Comparison of ENCODE assay signal across 8 cellular contexts in the genomic region with DNA sequence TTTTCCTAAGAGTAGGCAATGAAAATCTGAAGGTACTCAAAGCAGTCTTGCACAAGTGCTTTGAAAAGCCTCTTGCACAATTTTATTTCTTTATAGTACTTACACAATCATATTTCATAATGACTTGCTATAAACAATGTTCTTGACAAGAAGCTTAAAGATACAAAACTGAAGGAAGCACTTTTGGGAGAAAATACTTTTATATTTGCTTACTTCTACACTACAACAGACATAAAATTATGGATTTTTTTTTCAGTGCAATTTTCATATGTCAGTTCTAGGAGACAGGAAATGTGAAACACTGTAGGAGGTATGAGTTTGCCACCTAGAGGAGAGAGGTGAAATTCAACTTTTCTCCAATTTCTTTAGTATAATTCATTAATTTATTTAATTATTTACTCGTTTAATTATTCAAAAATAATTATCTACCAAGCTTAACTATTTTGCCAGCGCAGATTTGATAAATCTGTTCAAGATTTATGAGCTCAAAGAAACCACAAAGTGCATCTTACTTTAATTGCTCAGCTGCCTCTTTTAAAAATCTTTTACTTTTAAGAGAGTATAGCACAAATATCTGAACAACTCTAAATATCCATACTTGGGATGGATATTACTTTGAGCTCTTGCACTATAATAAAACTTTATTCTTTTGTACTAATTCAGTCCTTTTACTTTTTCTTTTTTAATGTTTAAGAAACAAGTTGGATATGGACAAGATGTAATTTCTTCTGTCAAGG. TPM values are rescaled to one million over a fixed set of nuclear protein-coding genes. Genes with fewer than 3 reads are reported as not detected.
DNase-seq lines count a peak whose midpoint lies in the region; ATAC-seq and TF ChIP-seq lines count a peak whose summit lies in the region.

No MANE protein-coding gene starts in this region.

- no peaks in the 10 kb centered on the region for H3K79me2 ChIP-seq in osteoblast (ENCODE audit: insufficient read depth, low read length)

- no peak overlapping the region for H3K4me3 ChIP-seq in osteoblast (ENCODE audit: insufficient read depth, low read length)

- H3K27ac ChIP-seq in osteoblast (ENCODE audit: low read depth, low read length) = no peak overlapping the region

- DNase-seq in NCI-H82 (lab: John Stamatoyannopoulos, UW) = peak; percentile 14
- no peak for DNase-seq in NCI-H82 treated with DMSO at 0.1 percent for 48 hours (lab: John Stamatoyannopoulos, UW; ENCODE audit: unreplicated experiment)
- DNase-seq in NCI-H146 (lab: John Stamatoyannopoulos, UW) = peak; percentile 24
- DNase-seq in dermis blood vessel endothelial cell = peak; percentile 65
- DNase-seq in osteoblast (ENCODE audit: insufficient read length, low spot score, missing footprints) = no peak
- DNase-seq in activated CD8-positive, alpha-beta memory T cell treated with anti-CD3 and anti-CD28 coated beads, Interleukin-2, amount 10 ng/mL, durations not matched to agents 7 days and 5 days = no peak
- DNase-seq in NK-92 (lab: John Stamatoyannopoulos, UW; ENCODE audit: unreplicated experiment) = no peak

- no peak for ATAC-seq in activated CD8-positive, alpha-beta memory T cell treated with anti-CD3 and anti-CD28 coated beads, Interleukin-2, amount 10 ng/mL, durations not matched to agents 7 days and 5 days
- no peak for ATAC-seq in stimulated activated memory B cell treated with anti-CD40 and anti-IgM and Interleukin-4, amounts not matched to agents 10 μg/mL and 1 μg/mL and 100 μg/mL, for 72 hours

- no peak overlapping the region for H3K4me3 Mint-ChIP-seq in activated CD8-positive, alpha-beta memory T cell treated with anti-CD3 and anti-CD28 coated beads, Interleukin-2, amount 10 ng/mL, durations not matched to agents 7 days and 5 days
- H3K4me3 Mint-ChIP-seq in stimulated activated memory B cell treated with anti-CD40 and anti-IgM and Interleukin-4, amounts not matched to agents 10 μg/mL and 1 μg/mL and 100 μg/mL, for 72 hours = no peak overlapping the region

- peaks cover 26% of the 10 kb centered on the region for H3K4me1 ChIP-seq in osteoblast (ENCODE audit: insufficient read depth, low read length)

- no peaks in the 10 kb centered on the region for H4K20me1 ChIP-seq in osteoblast (ENCODE audit: insufficient read depth, low read length)

- no peaks in the 10 kb centered on the region for H3K9me3 ChIP-seq in osteoblast (ENCODE audit: low read depth, low read length)

- H3K4me2 ChIP-seq in osteoblast (ENCODE audit: insufficient read depth, low read length) = no peak overlapping the region

- H3K27me3 Mint-ChIP-seq in activated CD8-positive, alpha-beta memory T cell treated with anti-CD3 and anti-CD28 coated beads, Interleukin-2, amount 10 ng/mL, durations not matched to agents 7 days and 5 days = peaks cover 22% of the 10 kb centered on the region
- H3K27me3 Mint-ChIP-seq in stimulated activated memory B cell treated with anti-CD40 and anti-IgM and Interleukin-4, amounts not matched to agents 10 μg/mL and 1 μg/mL and 100 μg/mL, for 72 hours = no peaks in the 10 kb centered on the region

- H3K36me3 Mint-ChIP-seq in activated CD8-positive, alpha-beta memory T cell treated with anti-CD3 and anti-CD28 coated beads, Interleukin-2, amount 10 ng/mL, durations not matched to agents 7 days and 5 days = no peaks in the 10 kb centered on the region
- H3K36me3 Mint-ChIP-seq in stimulated activated memory B cell treated with anti-CD40 and anti-IgM and Interleukin-4, amounts not matched to agents 10 μg/mL and 1 μg/mL and 100 μg/mL, for 72 hours = no peaks in the 10 kb centered on the region

- H2AFZ ChIP-seq in osteoblast (ENCODE audit: low read length) = no peak overlapping the region

- CTCF ChIA-PET in activated CD8-positive, alpha-beta memory T cell treated with anti-CD3 and anti-CD28 coated beads, Interleukin-2, amount 10 ng/mL, durations not matched to agents 7 days and 5 days (lab: Charles Lee) = interaction anchor here (0.7 to 8.6 kb wide), 22 partner anchors 10 to 466 kb away, joined by 3 to 86 read pairs (median 3); a partner anchor contains a TSS

- H3K4me1 Mint-ChIP-seq in activated CD8-positive, alpha-beta memory T cell treated with anti-CD3 and anti-CD28 coated beads, Interleukin-2, amount 10 ng/mL, durations not matched to agents 7 days and 5 days = peaks cover 29% of the 10 kb centered on the region
- H3K4me1 Mint-ChIP-seq in stimulated activated memory B cell treated with anti-CD40 and anti-IgM and Interleukin-4, amounts not matched to agents 10 μg/mL and 1 μg/mL and 100 μg/mL, for 72 hours = no peaks in the 10 kb centered on the region

- no peaks in the 10 kb centered on the region for H3K36me3 ChIP-seq in osteoblast (ENCODE audit: insufficient read depth, low read length)

- H3K9me3 Mint-ChIP-seq in activated CD8-positive, alpha-beta memory T cell treated with anti-CD3 and anti-CD28 coated beads, Interleukin-2, amount 10 ng/mL, durations not matched to agents 7 days and 5 days (ENCODE audit: low read depth) = no peaks in the 10 kb centered on the region
- no peaks in the 10 kb centered on the region for H3K9me3 Mint-ChIP-seq in stimulated activated memory B cell treated with anti-CD40 and anti-IgM and Interleukin-4, amounts not matched to agents 10 μg/mL and 1 μg/mL and 100 μg/mL, for 72 hours

- TF ChIP-seq CTCF in osteoblast (IDR thresholded peaks at IDR 0.05; ENCODE audit: extremely low read depth, low read depth, low read length) = peak; percentile 52

- H3K27me3 ChIP-seq in osteoblast (ENCODE audit: insufficient read depth, low read length) = no peaks in the 10 kb centered on the region

- H3K27ac Mint-ChIP-seq in activated CD8-positive, alpha-beta memory T cell treated with anti-CD3 and anti-CD28 coated beads, Interleukin-2, amount 10 ng/mL, durations not matched to agents 7 days and 5 days = no peak overlapping the region
- H3K27ac Mint-ChIP-seq in stimulated activated memory B cell treated with anti-CD40 and anti-IgM and Interleukin-4, amounts not matched to agents 10 μg/mL and 1 μg/mL and 100 μg/mL, for 72 hours = no peak overlapping the region

RNA-seq across cellular contexts. Expression of a gene that starts 29.0 kb away (rescaled TPM):
- total RNA-seq in dermis blood vessel endothelial cell (1.9 and 2.4 TPM in 2 replicates), osteoblast (50.7 and 51.9 TPM in 2 replicates)
- 1 to 10 TPM in 1 of 2 experiments, under 1 TPM in 1; 0.93 to 5.9 TPM for total RNA-seq in activated CD8-positive, alpha-beta memory T cell treated with anti-CD3 and anti-CD28 coated beads, Interleukin-2, amount 10 ng/mL, durations not matched to agents 7 days and 5 days

RNA-seq across cellular contexts. Expression of a gene that starts 43.5 kb away (rescaled TPM):
- total RNA-seq in dermis blood vessel endothelial cell (0.28 and 2.2 TPM in 2 replicates), osteoblast (15.2 and 16.5 TPM in 2 replicates)
- total RNA-seq in activated CD8-positive, alpha-beta memory T cell treated with anti-CD3 and anti-CD28 coated beads, Interleukin-2, amount 10 ng/mL, durations not matched to agents 7 days and 5 days = 1 to 10 TPM; 3.3 to 3.4 TPM

RNA-seq across cellular contexts. Expression of a gene that starts 43.9 kb away (rescaled TPM):
- total RNA-seq in dermis blood vessel endothelial cell (1.0 and 1.3 TPM in 2 replicates), osteoblast (32.1 and 37.6 TPM in 2 replicates)
- total RNA-seq in activated CD8-positive, alpha-beta memory T cell treated with anti-CD3 and anti-CD28 coated beads, Interleukin-2, amount 10 ng/mL, durations not matched to agents 7 days and 5 days = 10 to 100 TPM; 16.9 to 34.1 TPM

Comparison
In these comparisons a context has a peak if more than half of its experiments do, and no peak if none do; other contexts are left out.
1. DNase-seq: peak in NCI-H82 (single experiment), NCI-H146 (single experiment) and dermis blood vessel endothelial cell (single experiment); none in NCI-H82 treated with DMSO at 0.1 percent for 48 hours (single experiment), osteoblast (single experiment), activated CD8-positive, alpha-beta memory T cell treated with anti-CD3 and anti-CD28 coated beads, Interleukin-2, amount 10 ng/mL, durations not matched to agents 7 days and 5 days (single experiment) and NK-92 (single experiment).